In genomic region chr1:55640708-55641473, GRCh38 we compare ENCODE assay signal across 10 cellular contexts.
DNase-seq lines count a peak whose midpoint lies in the region; ATAC-seq, FAIRE-seq and TF ChIP-seq lines count a peak whose summit lies in the region.
"Had no signal": no experiment of that assay in that cellular context is flagged by ENCODE, and none has a peak within 500 bp of the region (broad histone marks: within the 10 kb centered on the region; RNA-seq: fewer than 3 reads in every experiment).

No MANE protein-coding gene starts in this region.

- H3K4me3 ChIP-seq in keratinocyte (ENCODE audit: control insufficient read depth in 2 of 3, extremely low read depth in 1 of 3, insufficient read depth in 2 of 3, low read depth in 1 of 3, low read length in 3 of 3) = peak overlapping the region in 1 of 3 experiments; percentile 15

- no peaks in the 10 kb centered on the region for H3K9me3 ChIP-seq in keratinocyte (ENCODE audit: control insufficient read depth, low read depth, low read length)

- no peak for ATAC-seq in GM19463 (IDR thresholded peaks at IDR 0.05; ENCODE audit: unreplicated experiment)

- no peak for TF ChIP-seq CTCF in keratinocyte (optimal IDR thresholded peaks at IDR 0.05 in 1 of 3, IDR thresholded peaks at IDR 0.05 in 1 of 3, conservative IDR thresholded peaks at IDR 0.05 in 1 of 3; ENCODE audit: extremely low read depth in 1 of 3, insufficient read depth in 2 of 3, low read length in 3 of 3)

- dilution Hi-C loops in keratinocyte (cut with MboI; ENCODE audit: extremely low pct_ligation_motif_present, low sequenced_read_pairs) = no loop called here

- H3K4me2 ChIP-seq in keratinocyte (ENCODE audit: control insufficient read depth, extremely low read depth, insufficient read depth, low read depth, low read length) = peak overlapping the region; percentile 44

- no peaks in the 10 kb centered on the region for H3K36me3 ChIP-seq in keratinocyte (ENCODE audit: control insufficient read depth in 2 of 2, extremely low read depth in 1 of 2, insufficient read depth in 2 of 2, low read length in 2 of 2)

- no peak overlapping the region for H3K27ac ChIP-seq in keratinocyte (ENCODE audit: control insufficient read depth, insufficient read depth, low read length)
- H3K27ac ChIP-seq: C4-2B had no signal

- H3K9me1 ChIP-seq in keratinocyte (ENCODE audit: control insufficient read depth, extremely low read depth, insufficient read depth, low read length) = no peaks in the 10 kb centered on the region

- no peaks in the 10 kb centered on the region for H3K79me2 ChIP-seq in keratinocyte (ENCODE audit: control insufficient read depth, insufficient read depth, low read length)

- H3K4me1 ChIP-seq in keratinocyte (ENCODE audit: control insufficient read depth, extremely low read depth, insufficient read depth, low read length) = peaks cover 33% of the 10 kb centered on the region

- no peaks in the 10 kb centered on the region for H4K20me1 ChIP-seq in keratinocyte (ENCODE audit: control insufficient read depth, extremely low read depth, insufficient read depth, low read length)

- DNase-seq in NCI-H748 (lab: John Stamatoyannopoulos, UW; ENCODE audit: unreplicated experiment) (peak; percentile 38), NCI-H748 treated with DMSO at 0.1 percent for 48 hours (lab: John Stamatoyannopoulos, UW) (no peak), NCI-H1436 (lab: John Stamatoyannopoulos, UW) (peak; percentile 59), anterior cingulate cortex (lab: John Stamatoyannopoulos, UW) (peak in 41 of 58 donors; percentile 1 to 75 (median 24)), keratinocyte (ENCODE audit: low read depth, low spot score) (no peak), T1000 (lab: John Stamatoyannopoulos, UW) (no peak)
- DNase-seq in stimulated activated CD4-positive, alpha-beta T cell treated with anti-CD3 and anti-CD28 coated beads, Interleukin-2, amount 100 ng/mL, for 24 hours = peak; percentile 25 to 37

- H3K27me3 ChIP-seq in keratinocyte (ENCODE audit: control insufficient read depth, extremely low read depth, insufficient read depth, low read length) = no peaks in the 10 kb centered on the region

- H2AFZ ChIP-seq in keratinocyte (ENCODE audit: control insufficient read depth, low read length) = peak overlapping the region; percentile 81

- peak; percentile 64 for FAIRE-seq in keratinocyte (lab: Jason Lieb, UNC)
- FAIRE-seq: TTC549 had no signal

- no peak overlapping the region for H3K9ac ChIP-seq in keratinocyte (ENCODE audit: control insufficient read depth, extremely low read depth, insufficient read depth, low read length)

Comparison
In these comparisons a context has a peak if more than half of its experiments do, and no peak if none do; other contexts are left out.
1. DNase-seq: peak in NCI-H748 (single experiment), NCI-H1436 (single experiment), anterior cingulate cortex (41 of 58) and stimulated activated CD4-positive, alpha-beta T cell treated with anti-CD3 and anti-CD28 coated beads, Interleukin-2, amount 100 ng/mL, for 24 hours (2 of 2); none in NCI-H748 treated with DMSO at 0.1 percent for 48 hours (single experiment), keratinocyte (single experiment) and T1000 (single experiment).